ENCODE assay signal across 22 cellular contexts in the genomic region with DNA sequence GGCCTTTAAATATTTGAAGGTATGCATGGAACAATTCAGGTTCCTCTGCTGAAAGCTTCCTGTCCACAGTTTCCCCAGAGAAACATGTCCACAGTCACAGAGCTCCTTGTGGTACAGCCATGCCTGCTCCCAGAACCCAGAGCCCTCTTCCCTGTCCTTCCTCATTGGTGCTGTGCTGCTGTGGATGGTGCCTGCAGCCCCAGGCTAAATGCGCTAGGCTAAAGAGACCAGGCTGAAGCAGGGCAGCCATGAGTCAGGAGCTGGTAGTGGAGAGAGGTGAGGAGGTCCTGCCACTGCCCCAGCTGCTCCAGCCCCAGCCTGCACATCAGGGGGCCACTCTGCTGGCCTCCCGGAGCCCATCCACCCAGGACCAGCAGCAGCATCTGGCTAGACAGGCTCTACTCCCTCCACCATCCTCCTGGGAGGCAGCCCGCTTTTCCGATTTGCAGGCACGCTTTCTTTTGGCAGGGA.
DNase-seq lines count a peak whose midpoint lies in the region; TF ChIP-seq lines count a peak whose summit lies in the region.
"Had no signal": no experiment of that assay in that cellular context is flagged by ENCODE, and none has a peak within 500 bp of the region (broad histone marks: within the 10 kb centered on the region; RNA-seq: fewer than 3 reads in every experiment).

No MANE protein-coding gene starts in this region.

- H3K27me3 ChIP-seq in MG63 (no peaks in the 10 kb centered on the region), WERI-Rb-1 (ENCODE audit: insufficient read depth, low read depth, severe bottlenecking) (no peaks in the 10 kb centered on the region), thyroid gland (no peaks in the 10 kb centered on the region)
- H3K27me3 ChIP-seq: body of pancreas, vagina had no signal

- TF ChIP-seq CTCF in WERI-Rb-1 (IDR thresholded peaks at IDR 0.05; ENCODE audit: low read depth, low read length) (no peak), thyroid gland (IDR thresholded peaks at IDR 0.05) (no peak)

- WGBS in thyroid gland, 2 donors, result 94 to 95% methylated on average over 5 of the region's 5 CpGs

- H3K27ac ChIP-seq in WERI-Rb-1, result peak overlapping the region; percentile 84
- H3K27ac ChIP-seq in thyroid gland, result no peak overlapping the region
- H3K27ac ChIP-seq: body of pancreas, left ventricle myocardium inferior, parathyroid adenoma, vagina had no signal

- H3K36me3 ChIP-seq in MG63, result no peaks in the 10 kb centered on the region
- no peaks in the 10 kb centered on the region for H3K36me3 ChIP-seq in WERI-Rb-1
- no peaks in the 10 kb centered on the region for H3K36me3 ChIP-seq in thyroid gland
- H3K36me3 ChIP-seq: left ventricle myocardium inferior, vagina had no signal

- no peaks in the 10 kb centered on the region for H3K9me3 ChIP-seq in MG63
- H3K9me3 ChIP-seq in WERI-Rb-1 (ENCODE audit: severe bottlenecking), result no peaks in the 10 kb centered on the region
- no peaks in the 10 kb centered on the region for H3K9me3 ChIP-seq in thyroid gland
- H3K9me3 ChIP-seq: body of pancreas, left ventricle myocardium inferior, mucosa of descending colon, vagina had no signal

- H3K4me3 ChIP-seq in MG63 (no peak overlapping the region), WERI-Rb-1 (ENCODE audit: low read depth, low read length) (no peak overlapping the region), thyroid gland (replicated peaks in 1 of 3) (no peak overlapping the region)
- H3K4me3 ChIP-seq: body of pancreas, left ventricle myocardium inferior, mucosa of descending colon, vagina had no signal

- no peak for TF ChIP-seq POLR2A in thyroid gland (IDR thresholded peaks at IDR 0.05)

- intact Hi-C loops in posterior vena cava (cut with DNase I), result loop anchor here in 1 of 2 donors (5.0 kb wide), 1 partner anchor 291 kb away; no protein-coding TSS in a partner anchor
- intact Hi-C loops in thyroid gland (cut with DNase I), result no loop called here

- H3K4me1 ChIP-seq in thyroid gland, result no peaks in the 10 kb centered on the region
- H3K4me1 ChIP-seq: body of pancreas, left ventricle myocardium inferior, parathyroid adenoma had no signal

- DNase-seq in EL (peak; percentile 20), MG63 (peak; percentile 33), WERI-Rb-1 (no peak), posterior vena cava (ENCODE audit: low spot score) (peak; percentile 50), thyroid gland (no peak), NCI-H187 treated with DMSO at 0.1 percent for 48 hours (lab: John Stamatoyannopoulos, UW) (no peak), NCI-H2029 treated with DMSO at 0.1 percent for 48 hours (lab: John Stamatoyannopoulos, UW) (no peak)
- DNase-seq: activated CD4-positive, alpha-beta T cell treated with anti-CD3 and anti-CD28 coated beads for 48 hours; body of pancreas; CD4-positive, CD25-positive, alpha-beta regulatory T cell; DMS53; effector memory CD4-positive, alpha-beta T cell; foreskin melanocyte; hippocampal formation; left ventricle myocardium inferior; mucosa of descending colon; NCI-H1092 treated with DMSO at 0.1 percent for 48 hours; NCI-H748 treated with DMSO at 0.1 percent for 48 hours; nephron progenitor cell; OCI-M1 had no signal

Comparison
In these comparisons a context has a peak if more than half of its experiments do, and no peak if none do; other contexts are left out.
1. DNase-seq: peak in EL (single experiment), MG63 (single experiment) and posterior vena cava (single experiment); none in WERI-Rb-1 (single experiment), thyroid gland (0 of 2), NCI-H187 treated with DMSO at 0.1 percent for 48 hours (single experiment) and NCI-H2029 treated with DMSO at 0.1 percent for 48 hours (single experiment).